ENCODE assay signal across 1 cellular context in genomic region chr2:241931976-241932894, GRCh38.
TF ChIP-seq lines count a peak whose summit lies in the region.

No MANE protein-coding gene starts in this region.

TF ChIP-seq in SK-N-SH, 30 proteins besides CTCF, POLR2A, EP300 and RAD21 (continued from another document):
- no peak for TF ChIP-seq MXI1 (IDR thresholded peaks at IDR 0.05; ENCODE audit: low read depth, low read length)
- no peak for TF ChIP-seq USF1 (IDR thresholded peaks at IDR 0.05; ENCODE audit: borderline replicate concordance, low read depth)
- TF ChIP-seq RFX5 (IDR thresholded peaks at IDR 0.05; ENCODE audit: low read length): no peak
TF ChIP-seq in SK-N-SH: peak in this region for 0.
